11 cellular contexts compared by ENCODE assay signal in the genomic region with DNA sequence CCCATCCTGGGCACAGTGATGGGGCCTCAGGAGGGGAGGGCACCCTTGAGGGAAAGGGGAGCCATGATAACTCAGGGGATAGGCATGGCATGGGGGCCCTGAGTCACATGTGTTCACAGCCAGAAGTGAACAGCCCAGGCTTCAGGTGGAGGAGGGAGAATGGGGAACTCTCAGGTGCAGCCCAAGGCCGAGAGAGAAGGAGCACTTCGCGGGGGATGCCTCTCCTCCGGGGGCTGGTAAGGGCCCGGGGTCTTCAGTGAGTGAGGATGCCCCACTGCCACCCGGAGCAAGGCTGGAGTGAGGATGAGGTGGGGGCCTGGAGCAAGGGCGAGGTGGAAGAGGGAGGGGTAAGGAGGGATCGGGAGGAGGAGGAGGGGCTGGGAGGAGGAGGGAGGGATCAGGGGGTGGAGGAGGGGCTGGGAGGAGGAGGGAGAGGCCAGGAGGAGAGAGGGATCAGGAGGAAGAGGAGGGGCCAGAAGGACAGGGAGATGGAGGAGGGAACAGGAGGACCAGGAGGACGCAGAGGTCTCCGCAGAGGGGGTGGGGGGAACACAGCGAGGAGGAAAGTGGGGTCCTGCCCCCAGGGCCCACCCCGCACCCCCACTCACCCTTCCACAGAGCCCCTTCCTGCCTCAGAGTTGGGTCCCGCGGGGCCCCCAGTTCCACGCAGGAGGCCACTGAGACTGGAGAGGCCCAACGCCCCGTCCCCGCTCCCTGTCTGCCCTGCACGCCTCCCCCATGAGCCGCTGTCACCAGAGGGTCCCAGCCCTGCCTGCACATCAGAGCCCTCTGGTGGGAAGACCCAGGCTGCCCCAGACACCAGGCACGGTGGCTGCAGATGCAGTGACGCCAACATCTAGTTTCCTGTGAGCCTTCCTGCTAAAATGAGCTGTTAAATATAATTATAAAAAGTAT. TPM values are rescaled to one million over a fixed set of nuclear protein-coding genes. Genes with fewer than 3 reads are reported as not detected.
DNase-seq lines count a peak whose midpoint lies in the region; ATAC-seq lines count a peak whose summit lies in the region.
"Had no signal": no experiment of that assay in that cellular context is flagged by ENCODE, and none has a peak within 500 bp of the region (broad histone marks: within the 10 kb centered on the region; RNA-seq: fewer than 3 reads in every experiment).

No MANE protein-coding gene starts in this region.

- peaks cover 2% of the 10 kb centered on the region for H3K36me3 Mint-ChIP-seq in activated naive CD4-positive, alpha-beta T cell treated with anti-CD3 and anti-CD28 coated beads, Interleukin-2, amount 50 U/mL, for 24 hours
- H3K36me3 Mint-ChIP-seq: neural progenitor cell had no signal

- DNase-seq in activated naive CD4-positive, alpha-beta T cell treated with anti-CD3 and anti-CD28 coated beads, Interleukin-2, amount 50 U/mL, for 16 hours: no peak
- peak; percentile 60 for DNase-seq in UCSD-AML1 (lab: John Stamatoyannopoulos, UW; ENCODE audit: unreplicated experiment)
- peak; percentile 39 for DNase-seq in kidney tubule cell (ENCODE audit: low spot score)
- DNase-seq in ureter (ENCODE audit: low spot score): peak; percentile 41
- no peak for DNase-seq in hippocampal formation (lab: John Stamatoyannopoulos, UW)
- DNase-seq: NCI-H69; stimulated activated naive CD4-positive, alpha-beta T cell treated with Interleukin-2 at 50 U/mL for 16 hours had no signal

- ATAC-seq in HG02884 (IDR thresholded peaks at IDR 0.05; ENCODE audit: unreplicated experiment) (no peak), GM21825 (IDR thresholded peaks at IDR 0.05; ENCODE audit: unreplicated experiment) (no peak)

- peaks cover 67% of the 10 kb centered on the region for H3K4me1 Mint-ChIP-seq in activated naive CD4-positive, alpha-beta T cell treated with anti-CD3 and anti-CD28 coated beads, Interleukin-2, amount 50 U/mL, for 24 hours

- no peaks in the 10 kb centered on the region for H3K27me3 Mint-ChIP-seq in activated naive CD4-positive, alpha-beta T cell treated with anti-CD3 and anti-CD28 coated beads, Interleukin-2, amount 50 U/mL, for 24 hours

- peak overlapping the region; percentile 33 for H3K4me3 Mint-ChIP-seq in activated naive CD4-positive, alpha-beta T cell treated with anti-CD3 and anti-CD28 coated beads, Interleukin-2, amount 50 U/mL, for 24 hours
- H3K4me3 Mint-ChIP-seq: neural progenitor cell had no signal

- peaks cover 3% of the 10 kb centered on the region for H3K9me3 Mint-ChIP-seq in activated naive CD4-positive, alpha-beta T cell treated with anti-CD3 and anti-CD28 coated beads, Interleukin-2, amount 50 U/mL, for 24 hours

- H3K27ac Mint-ChIP-seq in activated naive CD4-positive, alpha-beta T cell treated with anti-CD3 and anti-CD28 coated beads, Interleukin-2, amount 50 U/mL, for 24 hours: peak overlapping the region; percentile 68
- H3K27ac Mint-ChIP-seq: neural progenitor cell had no signal

RNA-seq across cellular contexts. Expression of a gene that starts 42.8 kb away (rescaled TPM):
- 49.0 TPM for total RNA-seq in ureter

Comparison
In these comparisons a context has a peak if more than half of its experiments do, and no peak if none do; other contexts are left out.
1. DNase-seq: peak in UCSD-AML1 (single experiment), kidney tubule cell (single experiment) and ureter (single experiment); none in activated naive CD4-positive, alpha-beta T cell treated with anti-CD3 and anti-CD28 coated beads, Interleukin-2, amount 50 U/mL, for 16 hours (single experiment) and hippocampal formation (0 of 2).